Comparison of ENCODE assay signal across 21 cellular contexts in the genomic region with DNA sequence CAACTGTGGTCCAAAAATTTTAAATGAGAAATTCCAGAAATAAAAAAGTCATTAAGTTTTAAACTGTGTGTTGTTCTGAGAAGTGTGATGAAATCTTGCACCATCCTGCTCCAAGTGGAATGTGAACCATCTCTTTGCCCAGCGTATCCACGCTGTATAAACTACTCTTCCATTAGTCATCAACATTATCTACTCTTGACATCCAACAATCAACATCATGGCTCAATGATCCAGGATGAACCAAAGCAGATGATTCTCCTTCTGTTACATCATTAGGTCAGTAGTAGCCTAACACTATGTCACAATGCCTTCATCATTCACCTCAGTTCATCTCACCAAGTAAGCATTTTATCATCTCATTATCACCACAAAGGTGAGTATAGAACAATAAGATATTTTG. TPM values are rescaled to one million over a fixed set of nuclear protein-coding genes. Genes with fewer than 3 reads are reported as not detected.
A peak's percentile ranks its signal among the peaks of the same experiment; 100 is the strongest.
DNase-seq lines count a peak whose midpoint lies in the region; ATAC-seq, FAIRE-seq and TF ChIP-seq lines count a peak whose summit lies in the region.
"Had no signal": no experiment of that assay in that cellular context is flagged by ENCODE, and none has a peak within 500 bp of the region (broad histone marks: within the 10 kb centered on the region; RNA-seq: fewer than 3 reads in every experiment).

No MANE protein-coding gene starts in this region.

- H3K4me2 ChIP-seq in IMR-90 (ENCODE audit: low read depth, low read length) = no peak overlapping the region

- dilution Hi-C loops in IMR-90 (cut with HindIII; ENCODE audit: low sequenced_read_pairs, unreplicated experiment) = no loop called here

- no peak overlapping the region for H3K4me3 ChIP-seq in Caco-2 (ENCODE audit: low read depth, low read length)
- H3K4me3 ChIP-seq in IMR-90 (ENCODE audit: insufficient read depth, low read depth, low read length) = no peak overlapping the region
- H3K4me3 ChIP-seq in right lobe of liver = no peak overlapping the region
- H3K4me3 ChIP-seq: gastroesophageal sphincter had no signal

- H2BK15ac ChIP-seq in IMR-90 (ENCODE audit: low read depth, low read length) = no peak overlapping the region

- ATAC-seq in IMR-90 (ENCODE audit: low read depth) (peak; percentile 87), right lobe of liver (peak in 3 of 4 donors; percentile 39 to 86 (median 78)), Right ventricle myocardium inferior (no peak)
- ATAC-seq: gastroesophageal sphincter, right cardiac atrium had no signal

- in situ Hi-C loops in IMR-90 (cut with MboI; ENCODE audit: low sequenced_read_pairs) = no loop called here

- CTCF ChIA-PET in Caco-2 (lab: Charles Lee) (no interaction called here), IMR-90 (lab: Yijun Ruan, JAX) (interaction anchor here (0.8 kb wide), 1 partner anchor 824 kb away, joined by 4 read pairs; no protein-coding TSS in a partner anchor)

- H2BK20ac ChIP-seq in IMR-90 (ENCODE audit: low read depth, low read length) = no peak overlapping the region

- no peak overlapping the region for H4K91ac ChIP-seq in IMR-90 (ENCODE audit: insufficient read depth, low read depth, low read length)

- no peak overlapping the region for H4K5ac ChIP-seq in IMR-90 (ENCODE audit: low read depth, low read length)

- no peak overlapping the region for H2BK120ac ChIP-seq in IMR-90 (ENCODE audit: low read depth, low read length)

- peak overlapping the region in 1 of 2 experiments; percentile 24; a peak in 1 of 4 replicates for H4K8ac ChIP-seq in IMR-90 (ENCODE audit: low read depth in 2 of 2, low read length in 2 of 2)

- TF ChIP-seq POLR2A in IMR-90 (IDR thresholded peaks at IDR 0.05; ENCODE audit: low read depth, low read length) (no peak), right lobe of liver (IDR thresholded peaks at IDR 0.05) (no peak)

- POLR2A ChIA-PET in Caco-2 (lab: Charles Lee) (no interaction called here), IMR-90 (lab: Charles Lee; ENCODE audit: unreplicated experiment) (interaction anchor here (0.6 kb wide), 1 partner anchor 55 kb away, joined by 7 read pairs; a partner anchor contains a TSS)

- H3K36me3 ChIP-seq in Caco-2 (ENCODE audit: control insufficient read depth, insufficient read depth, low read length) = peaks cover 5% of the 10 kb centered on the region; the same call in 1 of the 2 replicates
- peaks cover 11% of the 10 kb centered on the region for H3K36me3 ChIP-seq in IMR-90 (ENCODE audit: control insufficient read depth, insufficient read depth, low read length)
- peaks cover 0 to 37% (median 2%) of the 10 kb centered on the region in 4 donors for H3K36me3 ChIP-seq in right lobe of liver

- H3K27me3 Mint-ChIP-seq in Caco-2 (ENCODE audit: insufficient read depth, unreplicated experiment) = no peaks in the 10 kb centered on the region
- H3K27me3 Mint-ChIP-seq: activated T-cell treated with anti-CD3 and anti-CD28 coated beads, Interleukin-2, amount 50 U/mL, for 24 hours had no signal

- intact Hi-C loops in Caco-2 (cut with micrococcal nuclease; ENCODE audit: unreplicated experiment) = no loop called here
- intact Hi-C loops in IMR-90 (cut with micrococcal nuclease) = no loop called here
- intact Hi-C loops in right lobe of liver (cut with DNase I) = no loop called here
- intact Hi-C loops in Right ventricle myocardium inferior (cut with DNase I) = no loop called here

- TF ChIP-seq RAD21 in IMR-90 (IDR thresholded peaks at IDR 0.05; ENCODE audit: low read length) = no peak

- BruUV-seq in Caco-2 (replicated peaks; lab: Mats Ljungman, UMichigan) (no TSS peak), IMR-90 (replicated peaks; lab: Mats Ljungman, UMichigan) (no TSS peak)

- H3K9ac ChIP-seq in IMR-90 (ENCODE audit: low read depth, low read length) = no peak overlapping the region

- no peak overlapping the region for H2AFZ ChIP-seq in IMR-90 (replicated peaks; ENCODE audit: low read length, poor library complexity)

- no peak overlapping the region for H3K4me3 Mint-ChIP-seq in Caco-2 (ENCODE audit: unreplicated experiment)
- H3K4me3 Mint-ChIP-seq: activated T-cell treated with anti-CD3 and anti-CD28 coated beads, Interleukin-2, amount 50 U/mL, for 24 hours; CD14-positive monocyte; immature natural killer cell had no signal

- H3K27me3 ChIP-seq in Caco-2 (replicated peaks; ENCODE audit: control insufficient read depth, insufficient read depth, low read length) = no peaks in the 10 kb centered on the region
- no peaks in the 10 kb centered on the region for H3K27me3 ChIP-seq in IMR-90 (ENCODE audit: control insufficient read depth, insufficient read depth, low read length)
- H3K27me3 ChIP-seq in right lobe of liver = no peaks in the 10 kb centered on the region
- H3K27me3 ChIP-seq: gastroesophageal sphincter had no signal

- TF ChIP-seq CTCF in Caco-2 (IDR thresholded peaks at IDR 0.05; ENCODE audit: insufficient read depth in 1 of 2, low read depth in 1 of 2, low read length in 1 of 2, severe bottlenecking in 1 of 2, unreplicated experiment in 1 of 2) (no peak), IMR-90 (conservative IDR thresholded peaks at IDR 0.05; ENCODE audit: low read depth, low read length) (no peak), right lobe of liver (IDR thresholded peaks at IDR 0.05) (no peak)

- H3K36me3 Mint-ChIP-seq in Caco-2 (ENCODE audit: insufficient read depth, unreplicated experiment) = peaks cover 37% of the 10 kb centered on the region

- peak overlapping the region; percentile 61 for H3K27ac Mint-ChIP-seq in Caco-2 (ENCODE audit: unreplicated experiment)
- H3K27ac Mint-ChIP-seq: activated T-cell treated with anti-CD3 and anti-CD28 coated beads, Interleukin-2, amount 50 U/mL, for 24 hours; CD14-positive monocyte had no signal

- H3K56ac ChIP-seq in IMR-90 (ENCODE audit: extremely low read depth, insufficient read depth, low read length) = 0 out of 2 replicates have a peak overlapping the region, but pooled peaks have one; percentile 13

- no peak overlapping the region for H3K14ac ChIP-seq in IMR-90 (replicated peaks; ENCODE audit: low read depth, low read length)

- WGBS in IMR-90 (ENCODE audit: extremely low coverage in 2 of 2, insufficient read length in 1 of 2), 2 experiments = 80% methylated on average over 1 of the region's 2 CpGs; no CpG with 5 or more reads in 1 of the 2 experiments
- WGBS in right lobe of liver (ENCODE audit: insufficient coverage, low coverage, low lambda C conversion rate, missing lambda C conversion rate) = 82% methylated on average over 2 of the region's 2 CpGs

- peak overlapping the region; percentile 50 for H2BK5ac ChIP-seq in IMR-90 (ENCODE audit: low read depth, low read length, poor library complexity, severe bottlenecking)

- H3K4me1 ChIP-seq in Caco-2 = peaks cover 6% of the 10 kb centered on the region; the same call in 1 of the 2 replicates
- H3K4me1 ChIP-seq in IMR-90 (ENCODE audit: control insufficient read depth, insufficient read depth, low read length) = no peaks in the 10 kb centered on the region
- no peaks in the 10 kb centered on the region for H3K4me1 ChIP-seq in right lobe of liver
- H3K4me1 ChIP-seq: gastroesophageal sphincter had no signal

- H3K79me1 ChIP-seq in IMR-90 (ENCODE audit: low read depth in 1 of 2, low read length in 2 of 2) = no peaks in the 10 kb centered on the region; a peak in 1 of 4 replicates

- peaks cover 9% of the 10 kb centered on the region for H3K4me1 Mint-ChIP-seq in Caco-2 (ENCODE audit: low read depth, unreplicated experiment)
- H3K4me1 Mint-ChIP-seq: CD14-positive monocyte had no signal

- H4K20me1 ChIP-seq in IMR-90 (ENCODE audit: insufficient read depth, low read length) = no peaks in the 10 kb centered on the region

- H3K4ac ChIP-seq in IMR-90 (ENCODE audit: low read depth, low read length) = no peak overlapping the region

- H3K9me3 Mint-ChIP-seq in Caco-2 (ENCODE audit: unreplicated experiment) = no peaks in the 10 kb centered on the region
- H3K9me3 Mint-ChIP-seq: activated T-cell treated with anti-CD3 and anti-CD28 coated beads, Interleukin-2, amount 50 U/mL, for 24 hours; CD14-positive monocyte; immature natural killer cell had no signal

- FAIRE-seq in HTR-8/SVneo (lab: Jason Lieb, UNC) = no peak
- FAIRE-seq: GM18507 had no signal

- H3K27ac ChIP-seq in IMR-90 (ENCODE audit: insufficient read depth, low read length) (no peak overlapping the region), right lobe of liver (no peak overlapping the region)
- H3K27ac ChIP-seq: gastroesophageal sphincter had no signal

- no peak overlapping the region for H2AK5ac ChIP-seq in IMR-90 (ENCODE audit: low read depth, low read length)

- H3K9me1 ChIP-seq in IMR-90 (ENCODE audit: insufficient read depth, low read length) = peaks cover 2% of the 10 kb centered on the region; the same call in 1 of the 2 replicates

- H2AK9ac ChIP-seq in IMR-90 (replicated peaks; ENCODE audit: low read depth, low read length, poor library complexity) = no peak overlapping the region

- no peak overlapping the region for H3K18ac ChIP-seq in IMR-90 (ENCODE audit: low read depth, low read length)

- DNase-seq in Caco-2 = peak in 1 of 2 experiments; percentile 29
- DNase-seq in IMR-90 = peak; percentile 76
- peak; percentile 15 for DNase-seq in dedifferentiated amniotic fluid mesenchymal stem cell (ENCODE audit: extremely low spot score)
- DNase-seq in right lobe of liver = no peak
- no peak for DNase-seq in hypothalamus (lab: John Stamatoyannopoulos, UW)
- DNase-seq in Right ventricle myocardium inferior (ENCODE audit: missing footprints) = no peak
- DNase-seq in NCI-H2196 treated with DMSO at 0.1 percent for 48 hours (lab: John Stamatoyannopoulos, UW; ENCODE audit: unreplicated experiment) = no peak
- DNase-seq in HTR-8/SVneo (ENCODE audit: insufficient read length, low spot score) = no peak
- DNase-seq: activated CD4-positive, alpha-beta T cell treated with anti-CD3 and anti-CD28 coated beads for 1 hour; activated T-cell treated with anti-CD3 and anti-CD28 coated beads, Interleukin-2, amount 50 U/mL, for 24 hours; amniotic stem cell; GF-D8; immature natural killer cell; NCI-H1436; NCI-H510A; right cardiac atrium; stimulated activated CD4-positive, alpha-beta T cell treated with anti-CD3 and anti-CD28 coated beads, Interleukin-4, amount 100 ng/mL, for 24 hours; T-helper 1 cell had no signal

- no peak overlapping the region for H3K23ac ChIP-seq in IMR-90 (ENCODE audit: low read depth, low read length)

- H3K9me3 ChIP-seq in Caco-2 (no peaks in the 10 kb centered on the region), IMR-90 (ENCODE audit: control insufficient read depth, insufficient read depth, low read length) (no peaks in the 10 kb centered on the region), right lobe of liver (no peaks in the 10 kb centered on the region)
- H3K9me3 ChIP-seq: gastroesophageal sphincter had no signal

TF ChIP-seq in IMR-90, 13 proteins besides CTCF, POLR2A, EP300 and RAD21 (continues in another document):
- no peak for TF ChIP-seq CHD1 (IDR thresholded peaks at IDR 0.05; ENCODE audit: low read depth, low read length)

RNA-seq across cellular contexts. Expression of a gene that starts 55.3 kb away (rescaled TPM):
- total RNA-seq in Caco-2 (2022) (77.8 and 80.8 TPM in 2 replicates), IMR-90 (2012; rRNA removed) (31.5 and 50.5 TPM in 2 replicates), right lobe of liver (10 to 100 TPM; 16.0 to 35.8 (median 19.8) TPM), Right ventricle myocardium inferior (168 TPM)
- 29.5 and 36.1 TPM in 2 replicates for polyA plus RNA-seq in IMR-90 (2012; rRNA removed)
- polyA plus RNA-seq in IMR-90 (2012; cell fraction: cytosol; rRNA removed) = 5.4 and 9.9 TPM in 2 replicates
- 2.6 and 12.7 TPM in 2 replicates for polyA plus RNA-seq in IMR-90 (2012; cell fraction: nucleus; rRNA removed; ENCODE audit: low replicate concordance)

Comparison
In these comparisons a context has a peak if more than half of its experiments do, and no peak if none do; other contexts are left out.
1. DNase-seq: peak in IMR-90 (single experiment) and dedifferentiated amniotic fluid mesenchymal stem cell (single experiment); none in right lobe of liver (0 of 3), hypothalamus (0 of 51), Right ventricle myocardium inferior (single experiment), NCI-H2196 treated with DMSO at 0.1 percent for 48 hours (single experiment) and HTR-8/SVneo (single experiment).